ENCODE assay signal across 14 cellular contexts in genomic region chr20:1911536-1911935, GRCh38. TPM values are rescaled to one million over a fixed set of nuclear protein-coding genes. Genes with fewer than 3 reads are reported as not detected.
A peak's percentile ranks its signal among the peaks of the same experiment; 100 is the strongest.
DNase-seq lines count a peak whose midpoint lies in the region; TF ChIP-seq lines count a peak whose summit lies in the region.
"Had no signal": no experiment of that assay in that cellular context is flagged by ENCODE, and none has a peak within 500 bp of the region (broad histone marks: within the 10 kb centered on the region; RNA-seq: fewer than 3 reads in every experiment).

No MANE protein-coding gene starts in this region.

- CTCF ChIA-PET in OCI-LY7 (lab: Charles Lee; ENCODE audit: unreplicated experiment), result no interaction called here

- H3K79me2 ChIP-seq in OCI-LY7 (ENCODE audit: insufficient read depth, low read depth, low read length), result no peaks in the 10 kb centered on the region

- H3K9me3 ChIP-seq in tibial artery (no peaks in the 10 kb centered on the region), OCI-LY7 (ENCODE audit: low read length) (no peaks in the 10 kb centered on the region)

- no peaks in the 10 kb centered on the region for H3K27me3 ChIP-seq in tibial artery

- H3K27ac ChIP-seq in angular gyrus (ENCODE audit: low read depth, low read length) (peak overlapping the region; percentile 47), epithelial cell of prostate (peak overlapping the region; percentile 7), tibial artery (no peak overlapping the region), OCI-LY7 (ENCODE audit: low read depth, low read length, poor library complexity, severe bottlenecking) (no peak overlapping the region)
- H3K27ac ChIP-seq: HL-60, KMS-11 had no signal

- intact Hi-C loops in tibial artery (cut with DNase I; ENCODE audit: low total_unique reads) (no loop called here), OCI-LY7 (cut with micrococcal nuclease; ENCODE audit: unreplicated experiment) (no loop called here)

- BruUV-seq in OCI-LY7 (replicated peaks; lab: Mats Ljungman, UMichigan), result no TSS peak

- DNase-seq in G401 (ENCODE audit: low spot score) (peak; percentile 79), epithelial cell of prostate (ENCODE audit: low read depth, low spot score) (no peak), occipital lobe (lab: John Stamatoyannopoulos, UW) (peak; percentile 41), tibial artery (no peak), OCI-LY7 (ENCODE audit: low spot score) (no peak)
- DNase-seq in stimulated activated CD4-positive, alpha-beta T cell treated with anti-CD3 and anti-CD28 coated beads, Interleukin-4, amount 100 ng/mL, for 1 hour, result no peak
- DNase-seq: DND-41, HFFc6, NCI-H1417 treated with DMSO at 0.1 percent for 48 hours, NCI-H187 treated with DMSO at 0.1 percent for 48 hours, NCI-H510A treated with DMSO at 0.1 percent for 48 hours had no signal

- POLR2A ChIA-PET in OCI-LY7 (lab: Charles Lee), result interaction anchor here (0.6 to 0.7 kb wide), 2 partner anchors 56 to 134 kb away, joined by 3 to 4 read pairs; no protein-coding TSS in a partner anchor

- H3K36me3 ChIP-seq in tibial artery (peaks cover 15 to 32% (median 16%) of the 10 kb centered on the region in 3 donors), OCI-LY7 (ENCODE audit: insufficient read depth, low read length) (no peaks in the 10 kb centered on the region)

- in situ Hi-C loops in G401 (cut with HindIII; ENCODE audit: low sequenced_read_pairs), result no loop called here

- H4K20me1 ChIP-seq in OCI-LY7 (ENCODE audit: insufficient read depth, low read length), result no peaks in the 10 kb centered on the region

- H3K4me1 ChIP-seq in tibial artery (peaks cover 0 to 23% (median 11%) of the 10 kb centered on the region in 4 donors), OCI-LY7 (ENCODE audit: insufficient read depth, low read length, poor library complexity, severe bottlenecking) (no peaks in the 10 kb centered on the region)

- H3K4me3 ChIP-seq in tibial artery, result no peak overlapping the region
- H3K4me3 ChIP-seq in OCI-LY7 (ENCODE audit: low read depth, low read length, poor library complexity, severe bottlenecking), result no peak overlapping the region

- H3K9me2 ChIP-seq in OCI-LY7 (ENCODE audit: insufficient read depth, low read length), result no peaks in the 10 kb centered on the region

- H3K4me2 ChIP-seq in OCI-LY7 (ENCODE audit: low read length), result no peak overlapping the region
- H3K4me2 ChIP-seq: KMS-11 had no signal

- TF ChIP-seq CTCF in tibial artery (IDR thresholded peaks at IDR 0.05), result no peak
- TF ChIP-seq CTCF in OCI-LY7 (conservative IDR thresholded peaks at IDR 0.05; ENCODE audit: low read length), result no peak

- H2AFZ ChIP-seq in OCI-LY7 (ENCODE audit: low read length), result no peak overlapping the region

RNA-seq across cellular contexts. Expression of gene SIRPA, which starts 16.3 kb away (rescaled TPM):
- total RNA-seq in G401 (2014; rRNA removed; shearing (Covaris generic)), result 14.7 and 16.7 TPM in 2 replicates
- total RNA-seq in occipital lobe (3.9 TPM), OCI-LY7 (2022) (not detected in 2 replicates)
- total RNA-seq in OCI-LY7 (2014; rRNA removed; shearing (Covaris generic)), result not detected in 2 replicates

Comparison
In these comparisons a context has a peak if more than half of its experiments do, and no peak if none do; other contexts are left out.
1. DNase-seq: peak in G401 (single experiment) and occipital lobe (single experiment); none in epithelial cell of prostate (single experiment), tibial artery (0 of 2), stimulated activated CD4-positive, alpha-beta T cell treated with anti-CD3 and anti-CD28 coated beads, Interleukin-4, amount 100 ng/mL, for 1 hour (single experiment) and OCI-LY7 (single experiment).
2. H3K27ac ChIP-seq: peak in angular gyrus (single experiment) and epithelial cell of prostate (single experiment); none in tibial artery (0 of 2) and OCI-LY7 (single experiment).